ENCODE assay signal across 8 cellular contexts in genomic region chr11:75532200-75532972, GRCh38. TPM values are rescaled to one million over a fixed set of nuclear protein-coding genes. Genes with fewer than 3 reads are reported as not detected.
A peak's percentile ranks its signal among the peaks of the same experiment; 100 is the strongest.
DNase-seq lines count a peak whose midpoint lies in the region; ATAC-seq, FAIRE-seq and TF ChIP-seq lines count a peak whose summit lies in the region.

No MANE protein-coding gene starts in this region.

- H3K4me1 ChIP-seq in astrocyte (ENCODE audit: insufficient read depth, low read length), result peaks cover 7% of the 10 kb centered on the region

- peaks cover 30% of the 10 kb centered on the region for H3K27me3 Mint-ChIP-seq in astrocyte (ENCODE audit: low read depth, unreplicated experiment)

- H3K36me3 Mint-ChIP-seq in astrocyte (ENCODE audit: low read depth, unreplicated experiment), result peaks cover 5% of the 10 kb centered on the region

- H3K4me3 ChIP-seq in astrocyte (ENCODE audit: insufficient read depth, low read depth, low read length), result no peak overlapping the region

- H3K4me3 Mint-ChIP-seq in astrocyte (ENCODE audit: unreplicated experiment), result no peak overlapping the region

- H2AFZ ChIP-seq in astrocyte (ENCODE audit: low read depth, low read length), result peak overlapping the region; percentile 49

- H3K9me3 Mint-ChIP-seq in astrocyte (ENCODE audit: unreplicated experiment), result peaks cover 2% of the 10 kb centered on the region

- no peaks in the 10 kb centered on the region for H3K79me2 ChIP-seq in astrocyte (ENCODE audit: insufficient read depth, low read length)

- H3K4me1 Mint-ChIP-seq in astrocyte (ENCODE audit: low read depth, unreplicated experiment), result peaks cover 3% of the 10 kb centered on the region

- no peaks in the 10 kb centered on the region for H3K36me3 ChIP-seq in astrocyte (ENCODE audit: insufficient read depth, low read length)

- FAIRE-seq in astrocyte (lab: Jason Lieb, UNC), result no peak

- no peak overlapping the region for H3K4me2 ChIP-seq in astrocyte (ENCODE audit: low read length)

- no peaks in the 10 kb centered on the region for H3K9me3 ChIP-seq in astrocyte (ENCODE audit: insufficient read depth, low read depth, low read length)

- no peaks in the 10 kb centered on the region for H4K20me1 ChIP-seq in astrocyte (ENCODE audit: insufficient read depth, low read length)

- no peak for ATAC-seq in HG03175 (IDR thresholded peaks at IDR 0.05; ENCODE audit: unreplicated experiment)

- DNase-seq in SIG-M5 treated with dmso at 0.1 percent for 504 hours (lab: John Stamatoyannopoulos, UW; ENCODE audit: unreplicated experiment), result peak; percentile 82
- no peak for DNase-seq in SIG-M5 (lab: John Stamatoyannopoulos, UW)
- peak; percentile 75 for DNase-seq in NCI-H1694 (lab: John Stamatoyannopoulos, UW)
- peak; percentile 85 for DNase-seq in T-helper 9 cell
- no peak for DNase-seq in astrocyte (ENCODE audit: low read depth)
- peak in 41 of 51 donors; percentile 7 to 79 (median 34) for DNase-seq in hypothalamus (lab: John Stamatoyannopoulos, UW)
- peak; percentile 50 to 73 for DNase-seq in stimulated activated CD4-positive, alpha-beta T cell treated with anti-CD3 and anti-CD28 coated beads, Interleukin-12 subunit alpha, Interleukin-12 subunit beta, amount 100 ng/mL, for 24 hours (ENCODE audit: low read depth in 2 of 2)

- TF ChIP-seq CTCF in astrocyte (IDR thresholded peaks at IDR 0.05; ENCODE audit: insufficient read depth, low read depth, low read length), result peak; percentile 89

- H3K27me3 ChIP-seq in astrocyte (ENCODE audit: insufficient read depth, low read length), result no peaks in the 10 kb centered on the region

- H3K27ac Mint-ChIP-seq in astrocyte (ENCODE audit: unreplicated experiment), result no peak overlapping the region

- no peak overlapping the region for H3K9ac ChIP-seq in astrocyte (ENCODE audit: low read length)

- H3K27ac ChIP-seq in astrocyte (ENCODE audit: low read depth, low read length), result no peak overlapping the region

RNA-seq across cellular contexts. Expression of gene GDPD5, which starts 6.6 kb away (rescaled TPM):
- total RNA-seq in astrocyte, result 6.7 and 9.4 TPM in 2 replicates

RNA-seq across cellular contexts. Expression of gene SERPINH1, which starts 29.7 kb away (rescaled TPM):
- total RNA-seq in astrocyte, result 768 and 923 TPM in 2 replicates

Comparison
In these comparisons a context has a peak if more than half of its experiments do, and no peak if none do; other contexts are left out.
1. DNase-seq: peak in SIG-M5 treated with dmso at 0.1 percent for 504 hours (single experiment), NCI-H1694 (single experiment), T-helper 9 cell (single experiment), hypothalamus (41 of 51) and stimulated activated CD4-positive, alpha-beta T cell treated with anti-CD3 and anti-CD28 coated beads, Interleukin-12 subunit alpha, Interleukin-12 subunit beta, amount 100 ng/mL, for 24 hours (2 of 2); none in SIG-M5 (single experiment) and astrocyte (single experiment).